Comparison of ENCODE assay signal across 1 cellular context in genomic region chr15:72358532-72359180, GRCh38.
TF ChIP-seq lines count a peak whose summit lies in the region.

No MANE protein-coding gene starts in this region.

TF ChIP-seq in HepG2, 621 proteins besides CTCF, POLR2A, EP300 and RAD21 (continued from another document and continues in another):
- TF ChIP-seq ZNF687 (CRISPR knock-in tag; IDR thresholded peaks at IDR 0.05) (peak; percentile 47; the same call in 1 of the 2 replicates), RXRA (CRISPR knock-in tag; IDR thresholded peaks at IDR 0.05) (0 out of 2 replicates have a peak, but pooled peaks have one; percentile 35), ZNF878 (CRISPR knock-in tag; IDR thresholded peaks at IDR 0.05) (no peak), ZBTB4 (CRISPR knock-in tag; IDR thresholded peaks at IDR 0.05; ENCODE audit: borderline replicate concordance) (peak; percentile 79; the same call in 1 of the 2 replicates), NAIF1 (CRISPR knock-in tag; IDR thresholded peaks at IDR 0.05; ENCODE audit: borderline replicate concordance) (no peak), ZNF430 (CRISPR knock-in tag; IDR thresholded peaks at IDR 0.05) (no peak), SMARCE1 (IDR thresholded peaks at IDR 0.05; ENCODE audit: borderline replicate concordance) (no peak), ZSCAN22 (CRISPR knock-in tag; IDR thresholded peaks at IDR 0.05) (no peak), ARID2 (CRISPR knock-in tag; IDR thresholded peaks at IDR 0.05; ENCODE audit: borderline replicate concordance) (no peak), GABPA (IDR thresholded peaks at IDR 0.05; ENCODE audit: low read depth, low read length) (no peak), GABPA (CRISPR knock-in tag; IDR thresholded peaks at IDR 0.05; ENCODE audit: low read depth) (no peak), LCORL (IDR thresholded peaks at IDR 0.05) (peak; percentile 52; the same call in 1 of the 2 replicates), LCORL (CRISPR knock-in tag; IDR thresholded peaks at IDR 0.05) (no peak), KIAA2018 (CRISPR knock-in tag; IDR thresholded peaks at IDR 0.05; ENCODE audit: borderline replicate concordance) (no peak), ZBTB2 (CRISPR knock-in tag; IDR thresholded peaks at IDR 0.05; ENCODE audit: low read depth) (no peak), BHLHE40 (IDR thresholded peaks at IDR 0.05; ENCODE audit: low read length) (no peak), ZBTB46 (CRISPR knock-in tag; IDR thresholded peaks at IDR 0.05; ENCODE audit: borderline replicate concordance) (no peak), TIGD3 (CRISPR knock-in tag; IDR thresholded peaks at IDR 0.05; ENCODE audit: borderline replicate concordance) (no peak), PBX3 (CRISPR knock-in tag; IDR thresholded peaks at IDR 0.05; ENCODE audit: borderline replicate concordance) (no peak), ZBTB38 (CRISPR knock-in tag; IDR thresholded peaks at IDR 0.05) (peak; percentile 88), FOXP1 (IDR thresholded peaks at IDR 0.05) (no peak), FOXP1 (CRISPR knock-in tag; IDR thresholded peaks at IDR 0.05) (peak; percentile 21; the same call in 1 of the 2 replicates), ZBTB10 (CRISPR knock-in tag; IDR thresholded peaks at IDR 0.05; ENCODE audit: borderline replicate concordance) (no peak), CENPBD1 (CRISPR knock-in tag; IDR thresholded peaks at IDR 0.05; ENCODE audit: borderline replicate concordance, low read depth) (no peak), ZBTB42 (CRISPR knock-in tag; IDR thresholded peaks at IDR 0.05) (no peak), PRPF4 (IDR thresholded peaks at IDR 0.05; ENCODE audit: low read depth, low read length, poor library complexity, severe bottlenecking) (no peak), ZNF580 (CRISPR knock-in tag; IDR thresholded peaks at IDR 0.05; ENCODE audit: borderline replicate concordance, low read depth) (no peak), ZSCAN20 (CRISPR knock-in tag; IDR thresholded peaks at IDR 0.05; ENCODE audit: borderline replicate concordance) (no peak)
